Comparison of ENCODE assay signal across 2 cellular contexts in genomic region chr5:1110930-1111726, GRCh38.
A peak's percentile ranks its signal among the peaks of the same experiment; 100 is the strongest.
TF ChIP-seq lines count a peak whose summit lies in the region.

No MANE protein-coding gene starts in this region.

TF ChIP-seq in HEK293, 187 proteins besides CTCF, POLR2A, EP300 and RAD21 (continued from another document):
- TF ChIP-seq, protein P1, sequence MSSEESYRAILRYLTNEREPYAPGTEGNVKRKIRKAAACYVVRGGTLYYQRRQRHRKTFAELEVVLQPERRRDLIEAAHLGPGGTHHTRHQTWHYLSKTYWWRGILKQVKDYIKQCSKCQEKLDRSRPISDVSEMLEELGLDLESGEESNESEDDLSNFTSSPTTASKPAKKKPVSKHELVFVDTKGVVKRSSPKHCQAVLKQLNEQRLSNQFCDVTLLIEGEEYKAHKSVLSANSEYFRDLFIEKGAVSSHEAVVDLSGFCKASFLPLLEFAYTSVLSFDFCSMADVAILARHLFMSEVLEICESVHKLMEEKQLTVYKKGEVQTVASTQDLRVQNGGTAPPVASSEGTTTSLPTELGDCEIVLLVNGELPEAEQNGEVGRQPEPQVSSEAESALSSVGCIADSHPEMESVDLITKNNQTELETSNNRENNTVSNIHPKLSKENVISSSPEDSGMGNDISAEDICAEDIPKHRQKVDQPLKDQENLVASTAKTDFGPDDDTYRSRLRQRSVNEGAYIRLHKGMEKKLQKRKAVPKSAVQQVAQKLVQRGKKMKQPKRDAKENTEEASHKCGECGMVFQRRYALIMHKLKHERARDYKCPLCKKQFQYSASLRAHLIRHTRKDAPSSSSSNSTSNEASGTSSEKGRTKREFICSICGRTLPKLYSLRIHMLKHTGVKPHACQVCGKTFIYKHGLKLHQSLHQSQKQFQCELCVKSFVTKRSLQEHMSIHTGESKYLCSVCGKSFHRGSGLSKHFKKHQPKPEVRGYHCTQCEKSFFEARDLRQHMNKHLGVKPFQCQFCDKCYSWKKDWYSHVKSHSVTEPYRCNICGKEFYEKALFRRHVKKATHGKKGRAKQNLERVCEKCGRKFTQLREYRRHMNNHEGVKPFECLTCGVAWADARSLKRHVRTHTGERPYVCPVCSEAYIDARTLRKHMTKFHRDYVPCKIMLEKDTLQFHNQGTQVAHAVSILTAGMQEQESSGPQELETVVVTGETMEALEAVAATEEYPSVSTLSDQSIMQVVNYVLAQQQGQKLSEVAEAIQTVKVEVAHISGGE (tag by site-specific recombination; conservative IDR thresholded peaks at IDR 0.05; ENCODE audit: low read depth), result peak; percentile 42; the same call in 1 of the 2 replicates
- TF ChIP-seq, protein P2, sequence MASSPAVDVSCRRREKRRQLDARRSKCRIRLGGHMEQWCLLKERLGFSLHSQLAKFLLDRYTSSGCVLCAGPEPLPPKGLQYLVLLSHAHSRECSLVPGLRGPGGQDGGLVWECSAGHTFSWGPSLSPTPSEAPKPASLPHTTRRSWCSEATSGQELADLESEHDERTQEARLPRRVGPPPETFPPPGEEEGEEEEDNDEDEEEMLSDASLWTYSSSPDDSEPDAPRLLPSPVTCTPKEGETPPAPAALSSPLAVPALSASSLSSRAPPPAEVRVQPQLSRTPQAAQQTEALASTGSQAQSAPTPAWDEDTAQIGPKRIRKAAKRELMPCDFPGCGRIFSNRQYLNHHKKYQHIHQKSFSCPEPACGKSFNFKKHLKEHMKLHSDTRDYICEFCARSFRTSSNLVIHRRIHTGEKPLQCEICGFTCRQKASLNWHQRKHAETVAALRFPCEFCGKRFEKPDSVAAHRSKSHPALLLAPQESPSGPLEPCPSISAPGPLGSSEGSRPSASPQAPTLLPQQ (tag by site-specific recombination; IDR thresholded peaks at IDR 0.05), result 0 out of 2 replicates have a peak, but pooled peaks have one; percentile 33
- TF ChIP-seq GLIS1 (tag by site-specific recombination; IDR thresholded peaks at IDR 0.05) (peak; percentile 27; the same call in 1 of the 2 replicates), PRDM10 (tag by site-specific recombination; IDR thresholded peaks at IDR 0.05) (peak; percentile 47; the same call in 1 of the 2 replicates), ZNF391 (tag by site-specific recombination; IDR thresholded peaks at IDR 0.05; ENCODE audit: borderline replicate concordance, low read depth) (no peak), ZBTB20 (tag by site-specific recombination; IDR thresholded peaks at IDR 0.05) (peak; percentile 62; the same call in 1 of the 2 replicates)
- TF ChIP-seq, protein P3, sequence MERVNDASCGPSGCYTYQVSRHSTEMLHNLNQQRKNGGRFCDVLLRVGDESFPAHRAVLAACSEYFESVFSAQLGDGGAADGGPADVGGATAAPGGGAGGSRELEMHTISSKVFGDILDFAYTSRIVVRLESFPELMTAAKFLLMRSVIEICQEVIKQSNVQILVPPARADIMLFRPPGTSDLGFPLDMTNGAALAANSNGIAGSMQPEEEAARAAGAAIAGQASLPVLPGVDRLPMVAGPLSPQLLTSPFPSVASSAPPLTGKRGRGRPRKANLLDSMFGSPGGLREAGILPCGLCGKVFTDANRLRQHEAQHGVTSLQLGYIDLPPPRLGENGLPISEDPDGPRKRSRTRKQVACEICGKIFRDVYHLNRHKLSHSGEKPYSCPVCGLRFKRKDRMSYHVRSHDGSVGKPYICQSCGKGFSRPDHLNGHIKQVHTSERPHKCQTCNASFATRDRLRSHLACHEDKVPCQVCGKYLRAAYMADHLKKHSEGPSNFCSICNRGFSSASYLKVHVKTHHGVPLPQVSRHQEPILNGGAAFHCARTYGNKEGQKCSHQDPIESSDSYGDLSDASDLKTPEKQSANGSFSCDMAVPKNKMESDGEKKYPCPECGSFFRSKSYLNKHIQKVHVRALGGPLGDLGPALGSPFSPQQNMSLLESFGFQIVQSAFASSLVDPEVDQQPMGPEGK (tag by site-specific recombination; IDR thresholded peaks at IDR 0.05), result peak; percentile 53
- TF ChIP-seq, protein P4, sequence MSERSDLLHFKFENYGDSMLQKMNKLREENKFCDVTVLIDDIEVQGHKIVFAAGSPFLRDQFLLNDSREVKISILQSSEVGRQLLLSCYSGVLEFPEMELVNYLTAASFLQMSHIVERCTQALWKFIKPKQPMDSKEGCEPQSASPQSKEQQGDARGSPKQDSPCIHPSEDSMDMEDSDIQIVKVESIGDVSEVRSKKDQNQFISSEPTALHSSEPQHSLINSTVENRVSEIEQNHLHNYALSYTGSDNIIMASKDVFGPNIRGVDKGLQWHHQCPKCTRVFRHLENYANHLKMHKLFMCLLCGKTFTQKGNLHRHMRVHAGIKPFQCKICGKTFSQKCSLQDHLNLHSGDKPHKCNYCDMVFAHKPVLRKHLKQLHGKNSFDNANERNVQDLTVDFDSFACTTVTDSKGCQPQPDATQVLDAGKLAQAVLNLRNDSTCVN (tag by site-specific recombination; optimal IDR thresholded peaks at IDR 0.05), result peak; percentile 55

TF ChIP-seq in HepG2, 621 proteins besides CTCF, POLR2A, EP300 and RAD21 (continued from another document and continues in another):
- TF ChIP-seq ZBTB34 (CRISPR knock-in tag; IDR thresholded peaks at IDR 0.05) (no peak), MLLT10 (CRISPR knock-in tag; IDR thresholded peaks at IDR 0.05) (no peak), UBTF (CRISPR knock-in tag; IDR thresholded peaks at IDR 0.05) (0 out of 2 replicates have a peak, but pooled peaks have one; percentile 13), ZNF337 (CRISPR knock-in tag; IDR thresholded peaks at IDR 0.05; ENCODE audit: borderline replicate concordance, low read depth) (no peak), HIVEP1 (CRISPR knock-in tag; IDR thresholded peaks at IDR 0.05) (0 out of 2 replicates have a peak, but pooled peaks have one; percentile 17), ZFP62 (CRISPR knock-in tag; IDR thresholded peaks at IDR 0.05) (no peak), SMYD3 (CRISPR knock-in tag; IDR thresholded peaks at IDR 0.05) (no peak), RFX3 (CRISPR knock-in tag; IDR thresholded peaks at IDR 0.05) (peak; percentile 73), ARID4A (CRISPR knock-in tag; IDR thresholded peaks at IDR 0.05; ENCODE audit: borderline replicate concordance) (peak; percentile 74), PHF20 (CRISPR knock-in tag; IDR thresholded peaks at IDR 0.05) (no peak), ZNF687 (CRISPR knock-in tag; IDR thresholded peaks at IDR 0.05) (peak; percentile 36), ZNF766 (CRISPR knock-in tag; IDR thresholded peaks at IDR 0.05; ENCODE audit: borderline replicate concordance) (no peak), ZFP90 (CRISPR knock-in tag; IDR thresholded peaks at IDR 0.05; ENCODE audit: borderline replicate concordance) (no peak)
- TF ChIP-seq, protein P5, sequence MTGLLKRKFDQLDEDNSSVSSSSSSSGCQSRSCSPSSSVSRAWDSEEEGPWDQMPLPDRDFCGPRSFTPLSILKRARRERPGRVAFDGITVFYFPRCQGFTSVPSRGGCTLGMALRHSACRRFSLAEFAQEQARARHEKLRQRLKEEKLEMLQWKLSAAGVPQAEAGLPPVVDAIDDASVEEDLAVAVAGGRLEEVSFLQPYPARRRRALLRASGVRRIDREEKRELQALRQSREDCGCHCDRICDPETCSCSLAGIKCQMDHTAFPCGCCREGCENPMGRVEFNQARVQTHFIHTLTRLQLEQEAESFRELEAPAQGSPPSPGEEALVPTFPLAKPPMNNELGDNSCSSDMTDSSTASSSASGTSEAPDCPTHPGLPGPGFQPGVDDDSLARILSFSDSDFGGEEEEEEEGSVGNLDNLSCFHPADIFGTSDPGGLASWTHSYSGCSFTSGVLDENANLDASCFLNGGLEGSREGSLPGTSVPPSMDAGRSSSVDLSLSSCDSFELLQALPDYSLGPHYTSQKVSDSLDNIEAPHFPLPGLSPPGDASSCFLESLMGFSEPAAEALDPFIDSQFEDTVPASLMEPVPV (CRISPR knock-in tag; IDR thresholded peaks at IDR 0.05), result peak; percentile 44; the same call in 1 of the 2 replicates
- TF ChIP-seq, protein P6, sequence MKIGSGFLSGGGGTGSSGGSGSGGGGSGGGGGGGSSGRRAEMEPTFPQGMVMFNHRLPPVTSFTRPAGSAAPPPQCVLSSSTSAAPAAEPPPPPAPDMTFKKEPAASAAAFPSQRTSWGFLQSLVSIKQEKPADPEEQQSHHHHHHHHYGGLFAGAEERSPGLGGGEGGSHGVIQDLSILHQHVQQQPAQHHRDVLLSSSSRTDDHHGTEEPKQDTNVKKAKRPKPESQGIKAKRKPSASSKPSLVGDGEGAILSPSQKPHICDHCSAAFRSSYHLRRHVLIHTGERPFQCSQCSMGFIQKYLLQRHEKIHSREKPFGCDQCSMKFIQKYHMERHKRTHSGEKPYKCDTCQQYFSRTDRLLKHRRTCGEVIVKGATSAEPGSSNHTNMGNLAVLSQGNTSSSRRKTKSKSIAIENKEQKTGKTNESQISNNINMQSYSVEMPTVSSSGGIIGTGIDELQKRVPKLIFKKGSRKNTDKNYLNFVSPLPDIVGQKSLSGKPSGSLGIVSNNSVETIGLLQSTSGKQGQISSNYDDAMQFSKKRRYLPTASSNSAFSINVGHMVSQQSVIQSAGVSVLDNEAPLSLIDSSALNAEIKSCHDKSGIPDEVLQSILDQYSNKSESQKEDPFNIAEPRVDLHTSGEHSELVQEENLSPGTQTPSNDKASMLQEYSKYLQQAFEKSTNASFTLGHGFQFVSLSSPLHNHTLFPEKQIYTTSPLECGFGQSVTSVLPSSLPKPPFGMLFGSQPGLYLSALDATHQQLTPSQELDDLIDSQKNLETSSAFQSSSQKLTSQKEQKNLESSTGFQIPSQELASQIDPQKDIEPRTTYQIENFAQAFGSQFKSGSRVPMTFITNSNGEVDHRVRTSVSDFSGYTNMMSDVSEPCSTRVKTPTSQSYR (CRISPR knock-in tag; IDR thresholded peaks at IDR 0.05; ENCODE audit: borderline replicate concordance), result 0 out of 2 replicates have a peak, but pooled peaks have one; percentile 8
